20 cellular contexts compared by ENCODE assay signal in the genomic region with DNA sequence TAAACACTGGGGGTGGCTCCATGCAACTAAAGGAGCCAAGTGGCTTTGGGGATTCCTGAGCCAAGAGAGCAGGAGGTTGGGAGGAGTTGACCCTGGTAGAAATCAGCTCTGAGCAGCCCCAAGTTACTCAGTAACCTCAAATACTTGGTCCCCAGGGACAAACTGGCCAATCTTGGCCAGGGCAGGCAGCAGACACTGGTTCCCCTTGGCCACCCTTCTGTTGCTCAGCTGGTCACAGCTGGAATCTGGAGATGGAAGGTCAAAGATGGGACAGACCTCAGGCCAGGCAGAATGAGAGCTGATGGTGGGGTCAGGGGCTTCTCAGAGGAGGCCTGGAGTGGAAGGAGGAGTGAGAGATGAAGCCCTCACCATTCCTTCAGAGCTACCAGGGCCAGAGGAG. TPM values are rescaled to one million over a fixed set of nuclear protein-coding genes. Genes with fewer than 3 reads are reported as not detected.
DNase-seq lines count a peak whose midpoint lies in the region; ATAC-seq, FAIRE-seq and TF ChIP-seq lines count a peak whose summit lies in the region.
"Had no signal": no experiment of that assay in that cellular context is flagged by ENCODE, and none has a peak within 500 bp of the region (broad histone marks: within the 10 kb centered on the region; RNA-seq: fewer than 3 reads in every experiment).

No MANE protein-coding gene starts in this region.

- H3K79me2 ChIP-seq in HepG2 (ENCODE audit: insufficient read depth, low read length) (peaks cover 19% of the 10 kb centered on the region), osteoblast (ENCODE audit: insufficient read depth, low read length) (no peaks in the 10 kb centered on the region)

- peak; percentile 71 for ATAC-seq in HG03064 (IDR thresholded peaks at IDR 0.05; ENCODE audit: low read depth, unreplicated experiment)
- peak; percentile 41 for ATAC-seq in HepG2
- ATAC-seq in activated CD4-positive, CD25-positive, alpha-beta regulatory T cell treated with anti-CD3 and anti-CD28 coated beads, Interleukin-2, amount 50 U/mL, for 24 hours: no peak

- FAIRE-seq in HepG2 (lab: Jason Lieb, UNC): peak; percentile 79
- FAIRE-seq: G401.6, H54 had no signal

- no peaks in the 10 kb centered on the region; a peak in 1 of 5 replicates for H3K27me3 ChIP-seq in HepG2 (ENCODE audit: control insufficient read depth in 1 of 2, insufficient read depth in 2 of 2, low read length in 2 of 2)
- H3K27me3 ChIP-seq in osteoblast (ENCODE audit: insufficient read depth, low read length): peaks cover 33% of the 10 kb centered on the region

- no peaks in the 10 kb centered on the region for H3K9me3 Mint-ChIP-seq in T-helper 2 cell treated with Interferon-gamma antibody and Interleukin-4, amounts not matched to agents 5 μg/mL and 100 μg/mL, for 36 hours
- H3K9me3 Mint-ChIP-seq: CD4-positive, alpha-beta memory T cell; HFFc6 had no signal

- H3K27ac Mint-ChIP-seq in T-helper 2 cell treated with Interferon-gamma antibody and Interleukin-4, amounts not matched to agents 5 μg/mL and 100 μg/mL, for 36 hours: no peak overlapping the region
- H3K27ac Mint-ChIP-seq: CD4-positive, alpha-beta memory T cell; HFFc6 had no signal

- TF ChIP-seq EP300 in HepG2 (IDR thresholded peaks at IDR 0.05; ENCODE audit: low read depth in 2 of 2, low read length in 2 of 2) (no peak), HepG2 (CRISPR knock-in tag; IDR thresholded peaks at IDR 0.05; ENCODE audit: borderline replicate concordance) (no peak)

- H3K36me3 Mint-ChIP-seq in T-helper 2 cell treated with Interferon-gamma antibody and Interleukin-4, amounts not matched to agents 5 μg/mL and 100 μg/mL, for 36 hours (ENCODE audit: low read depth): no peaks in the 10 kb centered on the region
- H3K36me3 Mint-ChIP-seq: CD4-positive, alpha-beta memory T cell had no signal

- H3K4me1 ChIP-seq in HepG2 (ENCODE audit: insufficient read depth, low read length) (peaks cover 61% of the 10 kb centered on the region), osteoblast (ENCODE audit: insufficient read depth, low read length) (peaks cover 7% of the 10 kb centered on the region)
- H3K4me1 ChIP-seq: HAP-1 had no signal

- H2AFZ ChIP-seq in HepG2 (ENCODE audit: low read length) (no peak overlapping the region), osteoblast (ENCODE audit: low read length) (no peak overlapping the region)

- TF ChIP-seq CTCF in HepG2 (CRISPR knock-in tag; IDR thresholded peaks at IDR 0.05) (no peak), osteoblast (IDR thresholded peaks at IDR 0.05; ENCODE audit: extremely low read depth, low read depth, low read length) (no peak)

- intact Hi-C loops in HepG2 (cut with micrococcal nuclease; ENCODE audit: unreplicated experiment) (no loop called here), posterior vena cava (cut with DNase I) (no loop called here)

- CTCF ChIA-PET in HepG2 (lab: Yijun Ruan, JAX; ENCODE audit: low intra/inter-chr PET ratio, low total read pairs): no interaction called here

- H3K4me3 ChIP-seq in HepG2 (replicated peaks in 1 of 3; ENCODE audit: insufficient read depth in 1 of 3, low read depth in 2 of 3, low read length in 3 of 3): peak overlapping the region in 1 of 3 experiments; percentile 90; a peak in 2 of 6 replicates
- H3K4me3 ChIP-seq in osteoblast (ENCODE audit: insufficient read depth, low read length): no peak overlapping the region
- H3K4me3 ChIP-seq: HAP-1 had no signal

- no peak overlapping the region for H3K9ac ChIP-seq in HepG2 (ENCODE audit: insufficient read depth, low read depth, low read length)

- TF ChIP-seq RAD21 in HepG2 (CRISPR knock-in tag; IDR thresholded peaks at IDR 0.05): no peak

- H3K4me3 Mint-ChIP-seq in T-helper 2 cell treated with Interferon-gamma antibody and Interleukin-4, amounts not matched to agents 5 μg/mL and 100 μg/mL, for 36 hours: no peak overlapping the region
- H3K4me3 Mint-ChIP-seq: CD4-positive, alpha-beta memory T cell; HFFc6 had no signal

- no peaks in the 10 kb centered on the region for H3K4me1 Mint-ChIP-seq in T-helper 2 cell treated with Interferon-gamma antibody and Interleukin-4, amounts not matched to agents 5 μg/mL and 100 μg/mL, for 36 hours (ENCODE audit: low read depth)

- H3K27me3 Mint-ChIP-seq in T-helper 2 cell treated with Interferon-gamma antibody and Interleukin-4, amounts not matched to agents 5 μg/mL and 100 μg/mL, for 36 hours (ENCODE audit: low read depth): peaks cover 47% of the 10 kb centered on the region

- in situ Hi-C loops in HepG2 (cut with HindIII; ENCODE audit: extremely low pct_ligation_motif_present, low pct_unique_long_range_greater_than_20kb): no loop called here

- H4K20me1 ChIP-seq in HepG2 (ENCODE audit: insufficient read depth, low read length): no peaks in the 10 kb centered on the region
- H4K20me1 ChIP-seq in osteoblast (ENCODE audit: insufficient read depth, low read length): no peaks in the 10 kb centered on the region

- no peaks in the 10 kb centered on the region for H3K9me3 ChIP-seq in HepG2 (ENCODE audit: low read length)
- H3K9me3 ChIP-seq in osteoblast (ENCODE audit: low read depth, low read length): no peaks in the 10 kb centered on the region
- H3K9me3 ChIP-seq: HAP-1 had no signal

- peak; percentile 29 to 43; a peak in 1 of 4 replicates for TF ChIP-seq POLR2A in HepG2 (IDR thresholded peaks at IDR 0.05; ENCODE audit: insufficient read depth in 1 of 2, low read depth in 2 of 2, low read length in 2 of 2)

- POLR2A ChIA-PET in HepG2 (lab: Yijun Ruan, JAX): interaction anchor here (0.9 to 8.5 kb wide), 4 partner anchors 16 to 92 kb away, joined by 3 to 189 read pairs (median 7); a partner anchor contains a TSS

- no peak for DNase-seq in HepG2 (ENCODE audit: low spot score)
- peak; percentile 35 for DNase-seq in posterior vena cava (ENCODE audit: low spot score)
- no peak for DNase-seq in osteoblast (ENCODE audit: insufficient read length, low spot score, missing footprints)
- no peak for DNase-seq in T-helper 2 cell treated with Interferon-gamma antibody and Interleukin-4, amounts not matched to agents 5 μg/mL and 100 μg/mL, for 36 hours (ENCODE audit: low spot score)
- DNase-seq: C1 segment of cervical spinal cord; Calu3; CD4-positive, alpha-beta memory T cell; COR-L47; DMS53; DMS79 treated with DMSO at 0.1 percent for 48 hours; GOT3; HFFc6 had no signal

- BruUV-seq in HepG2 (replicated peaks; lab: Mats Ljungman, UMichigan): no TSS peak

- H3K27ac ChIP-seq in HepG2 (ENCODE audit: extremely low read length, insufficient read depth, low read length): peak overlapping the region; percentile 98
- no peak overlapping the region for H3K27ac ChIP-seq in osteoblast (ENCODE audit: low read depth, low read length)

- H3K4me2 ChIP-seq in HepG2 (ENCODE audit: low read depth, low read length) (peak overlapping the region; percentile 98), osteoblast (ENCODE audit: insufficient read depth, low read length) (no peak overlapping the region)

- H3K36me3 ChIP-seq in HepG2 (replicated peaks in 1 of 2; ENCODE audit: control insufficient read depth in 1 of 2, insufficient read depth in 2 of 2, low read length in 2 of 2): no peaks in the 10 kb centered on the region
- no peaks in the 10 kb centered on the region for H3K36me3 ChIP-seq in osteoblast (ENCODE audit: insufficient read depth, low read length)
- H3K36me3 ChIP-seq: HAP-1 had no signal

RNA-seq across cellular contexts. Expression of a gene that starts 3.3 kb away (rescaled TPM):
- total RNA-seq in HepG2 (2016; rRNA removed; fragmentation: Illumina TruSeq; extraction: Trizol) (19.9 and 73.5 TPM in 2 replicates), posterior vena cava (not detected), osteoblast (not detected in 2 replicates)
- total RNA-seq in HepG2 (2016; cell fraction: cytosol; rRNA removed; fragmentation: Illumina TruSeq; extraction: Trizol; ENCODE audit: low read depth): 27.1 and 27.2 TPM in 2 replicates
- 19.0 and 70.7 TPM in 2 replicates for total RNA-seq in HepG2 (2016; cell fraction: insoluble cytoplasmic fraction; rRNA removed; fragmentation: Illumina TruSeq; extraction: Trizol)
- total RNA-seq in HepG2 (2016; cell fraction: membrane; rRNA removed; fragmentation: Illumina TruSeq; extraction: Trizol): 28.4 and 29.7 TPM in 2 replicates
- total RNA-seq in HepG2 (2016; cell fraction: nucleus; rRNA removed; fragmentation: Illumina TruSeq; extraction: Trizol): 120 and 140 TPM in 2 replicates
- polyA plus RNA-seq in HepG2 (2011; rRNA removed): 61.8 and 90.0 TPM in 2 replicates
- polyA plus RNA-seq in HepG2 (2011; cell fraction: cytosol; rRNA removed): 15.8 and 22.5 TPM in 2 replicates
- polyA plus RNA-seq in HepG2 (2011; cell fraction: nucleus; rRNA removed): 518 and 570 TPM in 2 replicates
- 48.2 and 62.5 TPM in 2 replicates for polyA plus RNA-seq in HepG2 (2012)
- 19.4 and 21.4 TPM in 2 replicates for polyA plus RNA-seq in HepG2 (2016; cell fraction: cytosol; fragmentation: Illumina TruSeq; extraction: Trizol; ENCODE audit: low read depth)
- 25.1 and 33.6 TPM in 2 replicates for polyA plus RNA-seq in HepG2 (2016; cell fraction: insoluble cytoplasmic fraction; fragmentation: Illumina TruSeq; extraction: Trizol; ENCODE audit: low read depth)
- polyA plus RNA-seq in HepG2 (2016; cell fraction: membrane; fragmentation: Illumina TruSeq; extraction: Trizol; ENCODE audit: low read depth): 30.5 and 32.9 TPM in 2 replicates
- polyA plus RNA-seq in HepG2 (2016; cell fraction: nucleus; fragmentation: Illumina TruSeq; extraction: Trizol; ENCODE audit: insufficient read depth, low read depth): 499 and 532 TPM in 2 replicates
- 63.5 TPM in 1 of 2 replicates, not detected in the other for polyA minus RNA-seq in HepG2 (2011; rRNA and poly(A)+ RNA removed; ENCODE audit: low replicate concordance)
- polyA minus RNA-seq in HepG2 (2011; cell fraction: cytosol; rRNA and poly(A)+ RNA removed): 7.9 and 12.7 TPM in 2 replicates
- 124 and 143 TPM in 2 replicates for polyA minus RNA-seq in HepG2 (2011; cell fraction: nucleus; rRNA and poly(A)+ RNA removed)
- total RNA-seq: A172; A673; CD4-positive, alpha-beta memory T cell; HFFc6 had no signal
- polyA plus RNA-seq: BJ; CD4-positive, alpha-beta memory T cell had no signal

RNA-seq across cellular contexts. Expression of a gene that starts 27.4 kb away (rescaled TPM):
- total RNA-seq in HepG2 (2016; rRNA removed; fragmentation: Illumina TruSeq; extraction: Trizol) (1.6 and 2.6 TPM in 2 replicates), posterior vena cava (not detected), osteoblast (0.36 TPM in 1 of 2 replicates, not detected in the other)
- 3.1 and 3.2 TPM in 2 replicates for total RNA-seq in HepG2 (2016; cell fraction: cytosol; rRNA removed; fragmentation: Illumina TruSeq; extraction: Trizol; ENCODE audit: low read depth)
- total RNA-seq in HepG2 (2016; cell fraction: insoluble cytoplasmic fraction; rRNA removed; fragmentation: Illumina TruSeq; extraction: Trizol): 1.7 and 2.4 TPM in 2 replicates
- total RNA-seq in HepG2 (2016; cell fraction: membrane; rRNA removed; fragmentation: Illumina TruSeq; extraction: Trizol): 1.8 and 4.6 TPM in 2 replicates
- 1.3 and 1.8 TPM in 2 replicates for total RNA-seq in HepG2 (2016; cell fraction: nucleus; rRNA removed; fragmentation: Illumina TruSeq; extraction: Trizol)
- polyA plus RNA-seq in HepG2 (2011; rRNA removed): 1.5 and 1.6 TPM in 2 replicates
- 2.1 and 3.4 TPM in 2 replicates for polyA plus RNA-seq in HepG2 (2011; cell fraction: cytosol; rRNA removed)
- polyA plus RNA-seq in HepG2 (2011; cell fraction: nucleus; rRNA removed): 0.64 and 1.1 TPM in 2 replicates
- 1.0 and 1.6 TPM in 2 replicates for polyA plus RNA-seq in HepG2 (2012)
- polyA plus RNA-seq in HepG2 (2016; cell fraction: cytosol; fragmentation: Illumina TruSeq; extraction: Trizol; ENCODE audit: low read depth): 3.0 and 3.7 TPM in 2 replicates
- 2.9 and 3.8 TPM in 2 replicates for polyA plus RNA-seq in HepG2 (2016; cell fraction: insoluble cytoplasmic fraction; fragmentation: Illumina TruSeq; extraction: Trizol; ENCODE audit: low read depth)
- 3.6 and 4.2 TPM in 2 replicates for polyA plus RNA-seq in HepG2 (2016; cell fraction: membrane; fragmentation: Illumina TruSeq; extraction: Trizol; ENCODE audit: low read depth)
- 1.3 TPM in 1 of 2 replicates, not detected in the other for polyA plus RNA-seq in HepG2 (2016; cell fraction: nucleus; fragmentation: Illumina TruSeq; extraction: Trizol; ENCODE audit: insufficient read depth, low read depth)
- polyA minus RNA-seq in HepG2 (2011; rRNA and poly(A)+ RNA removed; ENCODE audit: low replicate concordance): 0.88 and 2.1 TPM in 2 replicates
- not detected in 2 replicates for polyA minus RNA-seq in HepG2 (2011; cell fraction: cytosol; rRNA and poly(A)+ RNA removed)
- polyA minus RNA-seq in HepG2 (2011; cell fraction: nucleus; rRNA and poly(A)+ RNA removed): 1.3 TPM in 1 of 2 replicates, not detected in the other
- total RNA-seq: A673; CD4-positive, alpha-beta memory T cell had no signal

RNA-seq across cellular contexts. Expression of a gene that starts 27.7 kb away (rescaled TPM):
- total RNA-seq in HepG2 (2016; rRNA removed; fragmentation: Illumina TruSeq; extraction: Trizol): 615 and 870 TPM in 2 replicates
- 207 and 214 TPM in 2 replicates for total RNA-seq in HepG2 (2016; cell fraction: cytosol; rRNA removed; fragmentation: Illumina TruSeq; extraction: Trizol; ENCODE audit: low read depth)
- total RNA-seq in HepG2 (2016; cell fraction: insoluble cytoplasmic fraction; rRNA removed; fragmentation: Illumina TruSeq; extraction: Trizol): 624 and 897 TPM in 2 replicates
- 301 and 320 TPM in 2 replicates for total RNA-seq in HepG2 (2016; cell fraction: membrane; rRNA removed; fragmentation: Illumina TruSeq; extraction: Trizol)
- 255 and 260 TPM in 2 replicates for total RNA-seq in HepG2 (2016; cell fraction: nucleus; rRNA removed; fragmentation: Illumina TruSeq; extraction: Trizol)
- 301 and 319 TPM in 2 replicates for polyA plus RNA-seq in HepG2 (2011; rRNA removed)
- polyA plus RNA-seq in HepG2 (2011; cell fraction: cytosol; rRNA removed): 366 and 378 TPM in 2 replicates
- 96.9 and 114 TPM in 2 replicates for polyA plus RNA-seq in HepG2 (2011; cell fraction: nucleus; rRNA removed)
- polyA plus RNA-seq in HepG2 (2012): 221 and 275 TPM in 2 replicates
- 103 and 105 TPM in 2 replicates for polyA plus RNA-seq in HepG2 (2016; cell fraction: cytosol; fragmentation: Illumina TruSeq; extraction: Trizol; ENCODE audit: low read depth)
- polyA plus RNA-seq in HepG2 (2016; cell fraction: insoluble cytoplasmic fraction; fragmentation: Illumina TruSeq; extraction: Trizol; ENCODE audit: low read depth): 652 and 701 TPM in 2 replicates
- polyA plus RNA-seq in HepG2 (2016; cell fraction: membrane; fragmentation: Illumina TruSeq; extraction: Trizol; ENCODE audit: low read depth): 159 and 175 TPM in 2 replicates
- polyA plus RNA-seq in HepG2 (2016; cell fraction: nucleus; fragmentation: Illumina TruSeq; extraction: Trizol; ENCODE audit: insufficient read depth, low read depth): 306 and 309 TPM in 2 replicates
- polyA minus RNA-seq in HepG2 (2011; rRNA and poly(A)+ RNA removed; ENCODE audit: low replicate concordance): 227 and 626 TPM in 2 replicates
- polyA minus RNA-seq in HepG2 (2011; cell fraction: cytosol; rRNA and poly(A)+ RNA removed): 253 and 292 TPM in 2 replicates
- polyA minus RNA-seq in HepG2 (2011; cell fraction: nucleus; rRNA and poly(A)+ RNA removed): 83.3 and 153 TPM in 2 replicates
- total RNA-seq in posterior vena cava: 100 to 1,000 TPM; 124 to 133 TPM
- 258 and 276 TPM in 2 replicates for total RNA-seq in osteoblast

Comparison
In these comparisons a context has a peak if more than half of its experiments do, and no peak if none do; other contexts are left out.
1. ATAC-seq: peak in HG03064 (single experiment) and HepG2 (single experiment); none in activated CD4-positive, CD25-positive, alpha-beta regulatory T cell treated with anti-CD3 and anti-CD28 coated beads, Interleukin-2, amount 50 U/mL, for 24 hours (0 of 2).
2. RNA of a gene that starts 3.3 kb away (total RNA-seq): 19.0 to 140 TPM in HepG2; not detected in posterior vena cava and not detected in osteoblast; every median in the first group is over 10 times any median in the second.